Comparison of ENCODE assay signal across 7 cellular contexts in the genomic region with DNA sequence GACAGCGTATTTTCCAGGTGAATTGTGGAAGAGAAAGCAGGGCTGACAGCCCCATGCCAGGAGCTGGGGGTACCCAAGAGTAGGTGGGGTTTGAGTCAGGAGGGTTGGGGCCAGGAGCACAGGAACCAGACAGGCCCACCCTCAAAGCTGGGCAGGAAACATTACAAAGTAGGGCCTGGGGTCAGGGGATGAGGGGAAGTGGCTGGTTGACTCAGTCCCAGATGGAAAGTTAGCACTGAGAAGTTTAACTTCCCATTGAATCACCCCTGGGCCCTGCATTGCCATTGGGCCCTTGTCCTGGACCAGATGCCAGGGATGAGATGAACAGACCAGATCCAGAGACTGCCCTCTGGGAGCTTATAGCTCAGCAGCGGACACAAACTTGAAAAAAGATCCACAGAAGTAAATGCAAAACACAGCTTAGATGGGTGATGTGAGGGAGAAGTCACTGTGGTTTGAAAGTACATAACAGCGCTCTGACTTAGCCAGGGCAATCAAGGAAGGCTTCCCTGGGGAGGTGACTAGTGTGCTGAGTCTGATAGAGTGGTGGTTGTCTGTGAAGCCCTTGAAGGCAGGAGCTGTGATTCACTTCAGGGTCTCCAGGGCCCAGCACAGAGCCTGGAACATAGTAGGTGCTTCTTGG. TPM values are rescaled to one million over a fixed set of nuclear protein-coding genes. Genes with fewer than 3 reads are reported as not detected.
DNase-seq lines count a peak whose midpoint lies in the region; ATAC-seq and TF ChIP-seq lines count a peak whose summit lies in the region.

No MANE protein-coding gene starts in this region.

- no peak for DNase-seq in HCT116 (ENCODE audit: low read depth, low spot score)
- DNase-seq in activated B cell treated with CpG ODN at 0.5 μM for 24 hours, result no peak
- DNase-seq in hepatocyte (ENCODE audit: low spot score), result no peak
- DNase-seq in stomach, result no peak
- no peak for DNase-seq in NCI-H345 (lab: John Stamatoyannopoulos, UW)
- no peak for DNase-seq in NCI-H1694 treated with DMSO at 0.1 percent for 48 hours (lab: John Stamatoyannopoulos, UW)

- H3K27me3 Mint-ChIP-seq in activated B cell treated with CpG ODN at 0.5 μM for 24 hours, result no peaks in the 10 kb centered on the region

- RAD21 ChIA-PET in HCT116 (lab: Charles Lee; ENCODE audit: low non-redundant PET in 1 of 2, low total read pairs in 2 of 2, uncharacterized antibody in 2 of 2, unreplicated experiment in 2 of 2), result interaction anchor here in 1 of 2 experiments (0.7 kb wide), 1 partner anchor 60 kb away, joined by 5 read pairs; no protein-coding TSS in a partner anchor

- TF ChIP-seq EP300 in stomach (IDR thresholded peaks at IDR 0.05), result no peak

- no peaks in the 10 kb centered on the region for H3K9me3 Mint-ChIP-seq in activated B cell treated with CpG ODN at 0.5 μM for 24 hours

- H3K4me2 ChIP-seq in HCT116 (ENCODE audit: low read length) (peak overlapping the region; percentile 77), hepatocyte (peak overlapping the region; percentile 96)

- H3K4me3 ChIP-seq in HCT116 (replicated peaks in 1 of 2; ENCODE audit: low read depth in 1 of 2, low read length in 2 of 2), result peak overlapping the region in 1 of 2 experiments; percentile 85; a peak in 2 of 4 replicates
- peak overlapping the region; percentile 66 for H3K4me3 ChIP-seq in hepatocyte
- H3K4me3 ChIP-seq in stomach, result peak overlapping the region in 3 of 4 donors; percentile 69 to 96 (median 77)

- H3K9ac ChIP-seq in HCT116 (ENCODE audit: low read length), result no peak overlapping the region

- WGBS in hepatocyte (ENCODE audit: low lambda C conversion rate, missing lambda C conversion rate), result 98% methylated on average over 3 of the region's 3 CpGs
- 87 to 94% (median 89%) methylated on average over 3 of the region's 3 CpGs for WGBS in stomach, 5 donors

- H3K9me2 ChIP-seq in HCT116 (ENCODE audit: insufficient read depth) (no peaks in the 10 kb centered on the region), hepatocyte (replicated peaks; ENCODE audit: insufficient read depth) (no peaks in the 10 kb centered on the region)

- no peak for ATAC-seq in HCT116
- ATAC-seq in activated B cell treated with CpG ODN at 0.5 μM for 24 hours (ENCODE audit: low read depth), result no peak
- ATAC-seq in HG02588 (IDR thresholded peaks at IDR 0.05; ENCODE audit: unreplicated experiment), result no peak

- H3K27ac ChIP-seq in HCT116 (ENCODE audit: low read depth, low read length) (no peak overlapping the region), hepatocyte (peak overlapping the region; percentile 98), stomach (peak overlapping the region; percentile 98 to 100 (median 100))

- H3K27ac Mint-ChIP-seq in activated B cell treated with CpG ODN at 0.5 μM for 24 hours, result peak overlapping the region; percentile 30

- H3K36me3 ChIP-seq in HCT116 (ENCODE audit: control insufficient read depth in 1 of 2, insufficient read depth in 2 of 2, low read length in 2 of 2), result 0 out of 4 replicates have a peak, but pooled peaks cover 0 to 3% of the 10 kb centered on the region in 2 experiments
- no peaks in the 10 kb centered on the region for H3K36me3 ChIP-seq in hepatocyte (replicated peaks; ENCODE audit: insufficient read depth, low read depth)
- H3K36me3 ChIP-seq in stomach, result peaks cover 0 to 19% (median 7%) of the 10 kb centered on the region in 4 donors

- H3K9me3 ChIP-seq in HCT116 (ENCODE audit: control insufficient read depth in 1 of 2, insufficient read depth in 1 of 2, low read depth in 1 of 2, low read length in 2 of 2), result no peaks in the 10 kb centered on the region
- no peaks in the 10 kb centered on the region for H3K9me3 ChIP-seq in hepatocyte (ENCODE audit: low read depth)
- H3K9me3 ChIP-seq in stomach, result no peaks in the 10 kb centered on the region

- POLR2A ChIA-PET in HCT116 (lab: Charles Lee), result interaction anchor here (1.1 to 1.2 kb wide), 2 partner anchors 14 to 22 kb away, joined by 3 read pairs; no protein-coding TSS in a partner anchor
- POLR2A ChIA-PET in activated B cell treated with CpG ODN at 0.5 μM for 24 hours (lab: Charles Lee), result interaction anchor here (0.6 to 1.8 kb wide), 3 partner anchors 22 to 1114 kb away, joined by 3 to 8 read pairs (median 4); partner anchors contain the start of gene PLA2G6

- TF ChIP-seq CTCF in HCT116 (IDR thresholded peaks at IDR 0.05 in 2 of 3, conservative IDR thresholded peaks at IDR 0.05 in 1 of 3; ENCODE audit: borderline replicate concordance in 1 of 3, insufficient read depth in 1 of 3, low read depth in 2 of 3, low read length in 2 of 3) (no peak), activated B cell treated with CpG ODN at 0.5 μM for 24 hours (IDR thresholded peaks at IDR 0.05) (no peak), hepatocyte (IDR thresholded peaks at IDR 0.05; ENCODE audit: poor library complexity) (no peak), stomach (IDR thresholded peaks at IDR 0.05) (no peak)

- H2AFZ ChIP-seq in HCT116 (ENCODE audit: low read depth, low read length, poor library complexity, severe bottlenecking) (no peak overlapping the region), hepatocyte (no peak overlapping the region)

- TF ChIP-seq POLR2A in HCT116 (IDR thresholded peaks at IDR 0.05; ENCODE audit: borderline replicate concordance, extremely low read depth, insufficient read depth, insufficient read length), result no peak
- no peak for TF ChIP-seq POLR2A in stomach (IDR thresholded peaks at IDR 0.05)

- H3K79me2 ChIP-seq in HCT116 (ENCODE audit: insufficient read depth, low read length) (peaks cover 60% of the 10 kb centered on the region), hepatocyte (peaks cover 56% of the 10 kb centered on the region)

- H3K4me1 ChIP-seq in HCT116 (ENCODE audit: control insufficient read depth in 1 of 2, insufficient read depth in 2 of 2, low read length in 2 of 2) (peaks cover 12 to 35% of the 10 kb centered on the region in 2 experiments), hepatocyte (ENCODE audit: insufficient read depth) (no peaks in the 10 kb centered on the region), stomach (peaks cover 18 to 48% (median 35%) of the 10 kb centered on the region in 4 donors)

- H3K27me3 ChIP-seq in HCT116 (ENCODE audit: insufficient read depth, low read length) (no peaks in the 10 kb centered on the region), hepatocyte (no peaks in the 10 kb centered on the region), stomach (no peaks in the 10 kb centered on the region)

- peaks cover 44% of the 10 kb centered on the region for H3K4me1 Mint-ChIP-seq in activated B cell treated with CpG ODN at 0.5 μM for 24 hours

- BruUV-seq in HCT116 (replicated peaks; lab: Mats Ljungman, UMichigan), result no TSS peak

- peak overlapping the region; percentile 86 for H3K4me3 Mint-ChIP-seq in activated B cell treated with CpG ODN at 0.5 μM for 24 hours

- CTCF ChIA-PET in HCT116 (lab: Charles Lee) (interaction anchor here (0.6 kb wide), 1 partner anchor 81 kb away, joined by 3 read pairs; no protein-coding TSS in a partner anchor), activated B cell treated with CpG ODN at 0.5 μM for 24 hours (lab: Charles Lee) (interaction anchor here (2.1 kb wide), 1 partner anchor 11 kb away, joined by 8 read pairs; no protein-coding TSS in a partner anchor)

- no peaks in the 10 kb centered on the region for H3K36me3 Mint-ChIP-seq in activated B cell treated with CpG ODN at 0.5 μM for 24 hours (ENCODE audit: low read depth)

- H4K20me1 ChIP-seq in HCT116 (ENCODE audit: insufficient read depth) (peaks cover 4% of the 10 kb centered on the region; the same call in 1 of the 2 replicates), hepatocyte (ENCODE audit: insufficient read depth, poor library complexity, severe bottlenecking) (peaks cover 46% of the 10 kb centered on the region)

- no peak for TF ChIP-seq RAD21 in HCT116 (IDR thresholded peaks at IDR 0.05; ENCODE audit: low read depth)

- intact Hi-C loops in HCT116 (cut with micrococcal nuclease) (no loop called here), activated B cell treated with CpG ODN at 0.5 μM for 24 hours (cut with micrococcal nuclease) (loop anchor here (5.0 to 10.0 kb wide), 3 partner anchors 58 to 368 kb away; partner anchors contain the start of genes DMC1 and PICK1), stomach (cut with DNase I; ENCODE audit: low total_unique reads) (no loop called here)

TF ChIP-seq in HCT116, 20 proteins besides CTCF, POLR2A, EP300 and RAD21 (continues in another document):
- TF ChIP-seq CBX3 (IDR thresholded peaks at IDR 0.05; ENCODE audit: low read depth) (no peak), CEBPB (IDR thresholded peaks at IDR 0.05; ENCODE audit: low read depth) (no peak), ELF1 (IDR thresholded peaks at IDR 0.05; ENCODE audit: borderline replicate concordance, low read depth) (no peak), SIN3A (IDR thresholded peaks at IDR 0.05; ENCODE audit: low read depth) (no peak), TCF7L2 (IDR thresholded peaks at IDR 0.05; ENCODE audit: borderline replicate concordance, extremely low read depth, insufficient read depth, insufficient read length) (no peak), SRF (IDR thresholded peaks at IDR 0.05; ENCODE audit: low read depth) (no peak), POLR2AphosphoS5 (IDR thresholded peaks at IDR 0.05; ENCODE audit: low read depth, low read length) (no peak), EZH2phosphoT487 (IDR thresholded peaks at IDR 0.05; ENCODE audit: borderline replicate concordance) (no peak)
- TF ChIP-seq, protein P1, sequence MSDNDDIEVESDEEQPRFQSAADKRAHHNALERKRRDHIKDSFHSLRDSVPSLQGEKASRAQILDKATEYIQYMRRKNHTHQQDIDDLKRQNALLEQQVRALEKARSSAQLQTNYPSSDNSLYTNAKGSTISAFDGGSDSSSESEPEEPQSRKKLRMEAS (IDR thresholded peaks at IDR 0.05), result no peak

RNA-seq across cellular contexts. Expression of gene MAFF, which starts 2.2 kb away (rescaled TPM):
- 26.0 TPM for total RNA-seq in HCT116 (2021; ENCODE audit: unreplicated experiment)
- 19.6 and 30.2 TPM in 2 replicates for polyA plus RNA-seq in HCT116 (2012)
- 2.3 and 4.5 TPM in 2 replicates for total RNA-seq in activated B cell treated with CpG ODN at 0.5 μM for 24 hours
- 55.9 and 70.4 TPM in 2 replicates for total RNA-seq in hepatocyte
- 67.2 and 76.3 TPM in 2 replicates for polyA plus RNA-seq in hepatocyte
- 100 to 1,000 TPM in 2 of 5 donors, 10 to 100 TPM in 1, 1 to 10 TPM in 1, under 1 TPM in 1; 0.58 to 130 (median 58.9) TPM for total RNA-seq in stomach
- 10 to 100 TPM; 16.0 to 65.7 (median 35.7) TPM for polyA plus RNA-seq in stomach

RNA-seq across cellular contexts. Expression of gene PLA2G6, which starts 22.3 kb away (rescaled TPM):
- 36.0 TPM for total RNA-seq in HCT116 (2021; ENCODE audit: unreplicated experiment)
- 24.8 and 27.6 TPM in 2 replicates for polyA plus RNA-seq in HCT116 (2012)
- 53.0 and 64.0 TPM in 2 replicates for total RNA-seq in activated B cell treated with CpG ODN at 0.5 μM for 24 hours
- 28.2 and 39.9 TPM in 2 replicates for total RNA-seq in hepatocyte
- polyA plus RNA-seq in hepatocyte, result 30.2 and 42.6 TPM in 2 replicates
- total RNA-seq in stomach, result 10 to 100 TPM; 24.0 to 68.3 (median 30.0) TPM
- 10 to 100 TPM in 2 of 3 donors, 1 to 10 TPM in 1; 6.0 to 24.8 (median 11.8) TPM for polyA plus RNA-seq in stomach
